In the genomic region with DNA sequence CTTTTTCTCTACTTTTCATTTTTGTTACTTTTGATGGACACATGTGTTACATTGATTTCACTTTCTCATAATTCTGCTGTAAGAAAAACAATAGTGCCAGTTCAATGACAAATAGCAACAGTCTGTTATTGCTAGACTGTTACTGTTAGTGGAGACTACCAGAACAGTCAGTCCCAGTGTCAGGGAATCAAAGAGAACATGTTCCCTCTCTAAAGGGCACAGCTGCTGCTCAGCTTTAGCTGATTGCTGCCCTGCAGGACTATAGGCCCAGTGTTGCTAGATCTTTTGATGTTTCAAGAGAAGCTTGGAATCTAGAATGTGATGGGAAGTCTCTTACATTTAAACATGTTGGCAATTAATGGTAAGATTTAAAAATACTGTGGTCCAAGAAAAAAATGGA, we compare ENCODE assay signal across 11 cellular contexts. TPM values are rescaled to one million over a fixed set of nuclear protein-coding genes. Genes with fewer than 3 reads are reported as not detected.
DNase-seq lines count a peak whose midpoint lies in the region; ATAC-seq and TF ChIP-seq lines count a peak whose summit lies in the region.
"Had no signal": no experiment of that assay in that cellular context is flagged by ENCODE, and none has a peak within 500 bp of the region (broad histone marks: within the 10 kb centered on the region; RNA-seq: fewer than 3 reads in every experiment).

No MANE protein-coding gene starts in this region.

- peaks cover 22% of the 10 kb centered on the region; the same call in 1 of the 2 replicates for H3K79me2 ChIP-seq in PC-3 (ENCODE audit: low read length)

- TF ChIP-seq POLR2A in gastroesophageal sphincter (IDR thresholded peaks at IDR 0.05): no peak
- no peak for TF ChIP-seq POLR2A in spleen (IDR thresholded peaks at IDR 0.05)

- TF ChIP-seq CTCF in GM12865 (IDR thresholded peaks at IDR 0.05; ENCODE audit: insufficient read depth, low read depth, low read length, missing control alignments): no peak
- no peak for TF ChIP-seq CTCF in PC-3 (conservative IDR thresholded peaks at IDR 0.05; ENCODE audit: low read depth, low read length)
- TF ChIP-seq CTCF in gastroesophageal sphincter (IDR thresholded peaks at IDR 0.05): no peak
- no peak for TF ChIP-seq CTCF in spleen (IDR thresholded peaks at IDR 0.05 in 8 of 11, conservative IDR thresholded peaks at IDR 0.05 in 3 of 11)

- ATAC-seq in PC-3: no peak
- ATAC-seq in gastroesophageal sphincter: no peak
- ATAC-seq: sciatic nerve had no signal

- no peak for TF ChIP-seq EP300 in gastroesophageal sphincter (IDR thresholded peaks at IDR 0.05)

- H3K27me3 ChIP-seq in PC-3 (ENCODE audit: low read length): no peaks in the 10 kb centered on the region
- H3K27me3 ChIP-seq in gastroesophageal sphincter: no peaks in the 10 kb centered on the region
- H3K27me3 ChIP-seq in spleen (replicated peaks in 1 of 7): no peaks in the 10 kb centered on the region

- DNase-seq in GM12865 (ENCODE audit: low read depth) (peak; percentile 35), PC-3 (no peak), spleen (no peak), NCI-H82 (lab: John Stamatoyannopoulos, UW) (no peak), NCI-H1436 (lab: John Stamatoyannopoulos, UW) (no peak)
- no peak for DNase-seq in effector CD8-positive, alpha-beta T cell (lab: John Stamatoyannopoulos, UW)
- DNase-seq: GF-D8; kidney; stimulated activated naive CD4-positive, alpha-beta T cell had no signal

- peaks cover 45% of the 10 kb centered on the region for H3K4me1 ChIP-seq in PC-3 (ENCODE audit: insufficient read depth, low read length)
- peaks cover 0 to 75% (median 11%) of the 10 kb centered on the region in 3 donors for H3K4me1 ChIP-seq in gastroesophageal sphincter
- peaks cover 34 to 98% (median 79%) of the 10 kb centered on the region in 6 donors for H3K4me1 ChIP-seq in spleen

- intact Hi-C loops in PC-3 (cut with micrococcal nuclease) (no loop called here), spleen (cut with DNase I; ENCODE audit: low total_unique reads) (no loop called here)

- H3K9me3 ChIP-seq in PC-3 (ENCODE audit: low read length): no peaks in the 10 kb centered on the region
- no peaks in the 10 kb centered on the region for H3K9me3 ChIP-seq in gastroesophageal sphincter
- H3K9me3 ChIP-seq in spleen: no peaks in the 10 kb centered on the region

- H3K4me3 ChIP-seq in GM12865 (ENCODE audit: low read depth, low read length): peak overlapping the region; percentile 68
- no peak overlapping the region for H3K4me3 ChIP-seq in PC-3 (ENCODE audit: low read length)
- H3K4me3 ChIP-seq in gastroesophageal sphincter: no peak overlapping the region
- H3K4me3 ChIP-seq in spleen: peak overlapping the region; percentile 1 to 83 (median 61)

- no TSS peak for BruUV-seq in PC-3 (replicated peaks; lab: Mats Ljungman, UMichigan)

- H4K20me1 ChIP-seq in PC-3 (ENCODE audit: low read length): no peaks in the 10 kb centered on the region

- CTCF ChIA-PET in PC-3 (lab: Charles Lee): no interaction called here

- POLR2A ChIA-PET in PC-3 (lab: Charles Lee; ENCODE audit: unreplicated experiment): no interaction called here

- H2AFZ ChIP-seq in PC-3 (ENCODE audit: low read length): 0 out of 2 replicates have a peak overlapping the region, but pooled peaks have one; percentile 14

- H3F3A ChIP-seq in PC-3 (ENCODE audit: low read length, unreplicated experiment): no peaks in the 10 kb centered on the region

- H3K9me2 ChIP-seq in PC-3 (replicated peaks; ENCODE audit: low read length): no peaks in the 10 kb centered on the region

- no peak overlapping the region for H3K9ac ChIP-seq in PC-3 (ENCODE audit: low read length)

- no peak overlapping the region for H3K4me2 ChIP-seq in PC-3 (ENCODE audit: low read length)

- H3K27ac ChIP-seq in PC-3 (ENCODE audit: low read length) (no peak overlapping the region), gastroesophageal sphincter (peak overlapping the region; percentile 62 to 91 (median 82)), spleen (peak overlapping the region; percentile 79 to 95 (median 89))

- H3K36me3 ChIP-seq in PC-3 (ENCODE audit: low read depth, low read length): no peaks in the 10 kb centered on the region
- H3K36me3 ChIP-seq in gastroesophageal sphincter: no peaks in the 10 kb centered on the region
- H3K36me3 ChIP-seq in spleen: peaks cover 0 to 50% (median 13%) of the 10 kb centered on the region in 6 donors

RNA-seq across cellular contexts. Expression of gene BIRC3, which starts 3.4 kb away (rescaled TPM):
- 3.9 and 4.2 TPM in 2 replicates for total RNA-seq in PC-3 (2014; rRNA removed)
- total RNA-seq in gastroesophageal sphincter: 10 to 100 TPM; 10.6 to 19.0 (median 14.0) TPM
- 100 to 1,000 TPM in 3 of 7 donors, 10 to 100 TPM in 4; 73.9 to 164 (median 97.6) TPM for total RNA-seq in spleen
- 10 to 100 TPM; 35.0 to 52.0 (median 41.4) TPM for polyA plus RNA-seq in spleen

RNA-seq across cellular contexts. Expression of gene BIRC2, which starts 26.3 kb away (rescaled TPM):
- total RNA-seq in PC-3 (2014; rRNA removed): 36.1 and 42.6 TPM in 2 replicates
- total RNA-seq in gastroesophageal sphincter: 10 to 100 TPM; 22.4 to 58.2 (median 34.0) TPM
- 100 to 1,000 TPM in 1 of 7 donors, 10 to 100 TPM in 6; 43.8 to 101 (median 49.8) TPM for total RNA-seq in spleen
- 10 to 100 TPM; 24.0 to 32.0 (median 27.7) TPM for polyA plus RNA-seq in spleen

Comparison
In these comparisons a context has a peak if more than half of its experiments do, and no peak if none do; other contexts are left out.
1. H3K4me3 ChIP-seq: peak in GM12865 (single experiment) and spleen (8 of 8); none in PC-3 (single experiment) and gastroesophageal sphincter (0 of 2).